ENCODE assay signal across 18 cellular contexts in genomic region chr3:53027254-53027844, GRCh38. TPM values are rescaled to one million over a fixed set of nuclear protein-coding genes. Genes with fewer than 3 reads are reported as not detected.
DNase-seq lines count a peak whose midpoint lies in the region; ATAC-seq and TF ChIP-seq lines count a peak whose summit lies in the region.
"Had no signal": no experiment of that assay in that cellular context is flagged by ENCODE, and none has a peak within 500 bp of the region (broad histone marks: within the 10 kb centered on the region; RNA-seq: fewer than 3 reads in every experiment).

No MANE protein-coding gene starts in this region.

- DNase-seq in Caco-2 (no peak), SK-N-DZ (ENCODE audit: low spot score) (peak; percentile 59), Right ventricle myocardium superior (no peak), kidney tubule cell (ENCODE audit: low spot score) (peak; percentile 39), NCI-H1694 treated with DMSO at 0.1 percent for 48 hours (lab: John Stamatoyannopoulos, UW) (no peak), mucosa of gallbladder (ENCODE audit: low spot score) (no peak)
- DNase-seq: Calu3; CD4-positive, CD25-positive, alpha-beta regulatory T cell; DMS79; GF-D8; H9; Kasumi-1; NCI-H1417; NCI-H2029; NCI-H510A treated with DMSO at 0.1 percent for 48 hours; SJCRH30 had no signal

- TF ChIP-seq CTCF in Caco-2 (IDR thresholded peaks at IDR 0.05; ENCODE audit: insufficient read depth in 1 of 2, low read depth in 1 of 2, low read length in 1 of 2, severe bottlenecking in 1 of 2, unreplicated experiment in 1 of 2) = no peak

- peaks cover 6% of the 10 kb centered on the region for H3K9me3 Mint-ChIP-seq in Caco-2 (ENCODE audit: unreplicated experiment)
- H3K9me3 Mint-ChIP-seq: H9 had no signal

- no TSS peak for BruUV-seq in Caco-2 (replicated peaks; lab: Mats Ljungman, UMichigan)

- no peak overlapping the region for H3K4me3 ChIP-seq in Caco-2 (ENCODE audit: low read depth, low read length)
- H3K4me3 ChIP-seq: SJCRH30 had no signal

- H3K9me3 ChIP-seq in Caco-2 = no peaks in the 10 kb centered on the region
- H3K9me3 ChIP-seq: SJCRH30 had no signal

- H3K27me3 Mint-ChIP-seq in Caco-2 (ENCODE audit: insufficient read depth, unreplicated experiment) = no peaks in the 10 kb centered on the region

- peak; percentile 80 for ATAC-seq in Right ventricle myocardium superior (ENCODE audit: poor library complexity)
- no peak for ATAC-seq in HG03139 (IDR thresholded peaks at IDR 0.05; ENCODE audit: unreplicated experiment)
- no peak for ATAC-seq in HG03521 (IDR thresholded peaks at IDR 0.05; ENCODE audit: unreplicated experiment)

- CTCF ChIA-PET in Caco-2 (lab: Charles Lee) = interaction anchor here (1.4 kb wide), 1 partner anchor 19 kb away, joined by 8 read pairs; the partner anchor contains the start of gene SFMBT1

- intact Hi-C loops in Caco-2 (cut with micrococcal nuclease; ENCODE audit: unreplicated experiment) (loop anchor here (2.0 kb wide), 1 partner anchor 19 kb away; the partner anchor contains the start of gene SFMBT1), Right ventricle myocardium superior (cut with DNase I) (no loop called here)

- H3K4me1 ChIP-seq in Caco-2 = peaks cover 42% of the 10 kb centered on the region
- H3K4me1 ChIP-seq: SJCRH30 had no signal

- H3K27ac Mint-ChIP-seq in Caco-2 (ENCODE audit: unreplicated experiment) = peak overlapping the region; percentile 25

- H3K4me3 Mint-ChIP-seq in Caco-2 (ENCODE audit: unreplicated experiment) = no peak overlapping the region
- H3K4me3 Mint-ChIP-seq: CD4-positive, CD25-positive, alpha-beta regulatory T cell; H9 had no signal

- H3K4me1 Mint-ChIP-seq in Caco-2 (ENCODE audit: low read depth, unreplicated experiment) = peaks cover 29% of the 10 kb centered on the region

- no peaks in the 10 kb centered on the region for H3K36me3 ChIP-seq in Caco-2 (ENCODE audit: control insufficient read depth, insufficient read depth, low read length)
- H3K36me3 ChIP-seq: SJCRH30 had no signal

- POLR2A ChIA-PET in Caco-2 (lab: Charles Lee) = interaction anchor here (1.0 kb wide), 1 partner anchor 19 kb away, joined by 11 read pairs; the partner anchor contains the start of gene SFMBT1

- no peaks in the 10 kb centered on the region for H3K36me3 Mint-ChIP-seq in Caco-2 (ENCODE audit: insufficient read depth, unreplicated experiment)
- H3K36me3 Mint-ChIP-seq: CD4-positive, CD25-positive, alpha-beta regulatory T cell had no signal

- H3K27me3 ChIP-seq in Caco-2 (replicated peaks; ENCODE audit: control insufficient read depth, insufficient read depth, low read length) = no peaks in the 10 kb centered on the region
- H3K27me3 ChIP-seq: SJCRH30 had no signal

RNA-seq across cellular contexts. Expression of gene SFMBT1, which starts 18.5 kb away (rescaled TPM):
- total RNA-seq in Caco-2 (2022) = 45.3 and 47.4 TPM in 2 replicates
- 5.9 and 7.5 TPM in 2 replicates for polyA plus RNA-seq in SK-N-DZ (2014; cell fraction: cytosol; rRNA removed)
- 4.9 and 5.9 TPM in 2 replicates for polyA plus RNA-seq in SK-N-DZ (2014; cell fraction: nucleus; rRNA removed)
- total RNA-seq in Right ventricle myocardium superior = 15.7 TPM
- 22.0 TPM for total RNA-seq in mucosa of gallbladder

Comparison
In these comparisons a context has a peak if more than half of its experiments do, and no peak if none do; other contexts are left out.
1. DNase-seq: peak in SK-N-DZ (single experiment) and kidney tubule cell (single experiment); none in Caco-2 (0 of 2), Right ventricle myocardium superior (single experiment), NCI-H1694 treated with DMSO at 0.1 percent for 48 hours (single experiment) and mucosa of gallbladder (single experiment).